In genomic region chr16:56936491-56936890, GRCh38 we compare ENCODE assay signal across 11 cellular contexts. TPM values are rescaled to one million over a fixed set of nuclear protein-coding genes. Genes with fewer than 3 reads are reported as not detected.
DNase-seq lines count a peak whose midpoint lies in the region; ATAC-seq and TF ChIP-seq lines count a peak whose summit lies in the region.
"Had no signal": no experiment of that assay in that cellular context is flagged by ENCODE, and none has a peak within 500 bp of the region (broad histone marks: within the 10 kb centered on the region; RNA-seq: fewer than 3 reads in every experiment).

No MANE protein-coding gene starts in this region.

- TF ChIP-seq CTCF in MM.1S (IDR thresholded peaks at IDR 0.05; ENCODE audit: low read length) (0 out of 2 replicates have a peak, but pooled peaks have one; percentile 2), osteoblast (IDR thresholded peaks at IDR 0.05; ENCODE audit: extremely low read depth, low read depth, low read length) (no peak), upper lobe of left lung (IDR thresholded peaks at IDR 0.05) (no peak)

- peaks cover 70% of the 10 kb centered on the region for H3K4me1 Mint-ChIP-seq in activated CD4-positive, alpha-beta T cell treated with anti-CD3 and anti-CD28 coated beads for 36 hours
- peaks cover 76% of the 10 kb centered on the region for H3K4me1 Mint-ChIP-seq in activated naive CD8-positive, alpha-beta T cell treated with anti-CD3 and anti-CD28 coated beads, Interleukin-2, amount 50 U/mL, for 24 hours

- DNase-seq in activated CD4-positive, alpha-beta T cell treated with anti-CD3 and anti-CD28 coated beads for 36 hours = no peak
- DNase-seq in activated CD4-positive, alpha-beta T cell treated with anti-CD3 and anti-CD28 coated beads for 48 hours = no peak
- DNase-seq in MM.1S (no peak), osteoblast (ENCODE audit: insufficient read length, low spot score, missing footprints) (no peak), HCEC 1CT (no peak), upper lobe of left lung (no peak), SHP77 treated with DMSO at 0.1 percent for 48 hours (lab: John Stamatoyannopoulos, UW) (no peak)
- DNase-seq in activated naive CD8-positive, alpha-beta T cell treated with anti-CD3 and anti-CD28 coated beads, Interleukin-2, amount 50 U/mL, for 24 hours = no peak

- POLR2A ChIA-PET in activated CD4-positive, alpha-beta T cell treated with anti-CD3 and anti-CD28 coated beads for 36 hours (lab: Charles Lee) = interaction anchor here (0.6 to 1.8 kb wide), 4 partner anchors 9 to 81 kb away, joined by 3 to 6 read pairs (median 4); no protein-coding TSS in a partner anchor

- H3K4me3 Mint-ChIP-seq in activated CD4-positive, alpha-beta T cell treated with anti-CD3 and anti-CD28 coated beads for 36 hours = peak overlapping the region; percentile 98
- H3K4me3 Mint-ChIP-seq in activated naive CD8-positive, alpha-beta T cell treated with anti-CD3 and anti-CD28 coated beads, Interleukin-2, amount 50 U/mL, for 24 hours = peak overlapping the region; percentile 56

- intact Hi-C loops in activated CD4-positive, alpha-beta T cell treated with anti-CD3 and anti-CD28 coated beads for 36 hours (cut with DNase I, micrococcal nuclease) = loop anchor here (5.0 to 10.0 kb wide), 4 partner anchors 324 to 742 kb away; partner anchors contain the start of genes CCDC102A (in 1 of the 2) and GNAO1 (in 1 of the 2)

- H4K20me1 ChIP-seq in MM.1S (ENCODE audit: insufficient read depth, low read length) (peaks cover 75% of the 10 kb centered on the region), osteoblast (ENCODE audit: insufficient read depth, low read length) (peaks cover 64% of the 10 kb centered on the region)

- H3K27ac ChIP-seq in MM.1S (ENCODE audit: low read length) (peak overlapping the region; percentile 100), osteoblast (ENCODE audit: low read depth, low read length) (no peak overlapping the region), upper lobe of left lung (peak overlapping the region in 1 of 4 donors; percentile 100)
- H3K27ac ChIP-seq: cardiac muscle cell, SJSA1 had no signal

- H3K4me2 ChIP-seq in MM.1S (ENCODE audit: low read depth, low read length) = peak overlapping the region; percentile 78
- H3K4me2 ChIP-seq in osteoblast (ENCODE audit: insufficient read depth, low read length) = no peak overlapping the region

- H3K9me3 Mint-ChIP-seq in activated CD4-positive, alpha-beta T cell treated with anti-CD3 and anti-CD28 coated beads for 36 hours (ENCODE audit: low read depth) = no peaks in the 10 kb centered on the region
- H3K9me3 Mint-ChIP-seq in activated naive CD8-positive, alpha-beta T cell treated with anti-CD3 and anti-CD28 coated beads, Interleukin-2, amount 50 U/mL, for 24 hours = no peaks in the 10 kb centered on the region

- TF ChIP-seq EP300 in upper lobe of left lung (IDR thresholded peaks at IDR 0.05) = no peak

- no peak overlapping the region for H2AFZ ChIP-seq in MM.1S (ENCODE audit: low read length)
- H2AFZ ChIP-seq in osteoblast (ENCODE audit: low read length) = no peak overlapping the region

- H3K9ac ChIP-seq in MM.1S (ENCODE audit: low read length) = peak overlapping the region; percentile 100

- no peaks in the 10 kb centered on the region for H3K27me3 Mint-ChIP-seq in activated CD4-positive, alpha-beta T cell treated with anti-CD3 and anti-CD28 coated beads for 36 hours
- H3K27me3 Mint-ChIP-seq in activated naive CD8-positive, alpha-beta T cell treated with anti-CD3 and anti-CD28 coated beads, Interleukin-2, amount 50 U/mL, for 24 hours = no peaks in the 10 kb centered on the region

- TF ChIP-seq POLR2A in upper lobe of left lung (IDR thresholded peaks at IDR 0.05) = no peak

- no peaks in the 10 kb centered on the region for H3K9me2 ChIP-seq in MM.1S (replicated peaks; ENCODE audit: insufficient read depth, low read length)

- H3K9me3 ChIP-seq in MM.1S (replicated peaks; ENCODE audit: insufficient read depth, low read length) (no peaks in the 10 kb centered on the region), osteoblast (ENCODE audit: low read depth, low read length) (no peaks in the 10 kb centered on the region), upper lobe of left lung (no peaks in the 10 kb centered on the region)
- H3K9me3 ChIP-seq: SJSA1 had no signal

- CTCF ChIA-PET in activated CD4-positive, alpha-beta T cell treated with anti-CD3 and anti-CD28 coated beads for 36 hours (lab: Charles Lee) = interaction anchor here (0.6 to 1.5 kb wide), 3 partner anchors 13 to 195 kb away, joined by 3 to 4 read pairs (median 3); no protein-coding TSS in a partner anchor

- H3F3A ChIP-seq in MM.1S (ENCODE audit: insufficient read depth, low read length) = peaks cover 90% of the 10 kb centered on the region

- H3K27me3 ChIP-seq in MM.1S (replicated peaks; ENCODE audit: insufficient read depth, low read length) = no peaks in the 10 kb centered on the region
- H3K27me3 ChIP-seq in osteoblast (ENCODE audit: insufficient read depth, low read length) = no peaks in the 10 kb centered on the region
- no peaks in the 10 kb centered on the region for H3K27me3 ChIP-seq in upper lobe of left lung
- H3K27me3 ChIP-seq: cardiac muscle cell, SJSA1 had no signal

- H3K36me3 ChIP-seq in MM.1S (replicated peaks; ENCODE audit: insufficient read depth, low read length) = peaks cover 58% of the 10 kb centered on the region
- H3K36me3 ChIP-seq in osteoblast (ENCODE audit: insufficient read depth, low read length) = peaks cover 79% of the 10 kb centered on the region
- peaks cover 59 to 77% (median 62%) of the 10 kb centered on the region in 4 donors for H3K36me3 ChIP-seq in upper lobe of left lung

- H3K79me2 ChIP-seq in MM.1S (ENCODE audit: low read length) = peaks cover 93% of the 10 kb centered on the region
- peaks cover 55% of the 10 kb centered on the region for H3K79me2 ChIP-seq in osteoblast (ENCODE audit: insufficient read depth, low read length)

- H3K4me1 ChIP-seq in MM.1S (ENCODE audit: low read length) = peaks cover 39% of the 10 kb centered on the region
- H3K4me1 ChIP-seq in osteoblast (ENCODE audit: insufficient read depth, low read length) = peaks cover 27% of the 10 kb centered on the region
- peaks cover 34 to 74% (median 63%) of the 10 kb centered on the region in 4 donors for H3K4me1 ChIP-seq in upper lobe of left lung

- H3K36me3 Mint-ChIP-seq in activated CD4-positive, alpha-beta T cell treated with anti-CD3 and anti-CD28 coated beads for 36 hours (ENCODE audit: low read depth) = peaks cover 88% of the 10 kb centered on the region
- H3K36me3 Mint-ChIP-seq in activated naive CD8-positive, alpha-beta T cell treated with anti-CD3 and anti-CD28 coated beads, Interleukin-2, amount 50 U/mL, for 24 hours (ENCODE audit: low read depth) = peaks cover 84% of the 10 kb centered on the region

- WGBS in upper lobe of left lung, 2 donors = 53 to 64% methylated on average over 5 of the region's 5 CpGs

- peak overlapping the region; percentile 95 for H3K4me3 ChIP-seq in MM.1S (ENCODE audit: low read length)
- H3K4me3 ChIP-seq in osteoblast (ENCODE audit: insufficient read depth, low read length) = peak overlapping the region; percentile 5
- H3K4me3 ChIP-seq in upper lobe of left lung = peak overlapping the region in 2 of 4 donors; percentile 73 to 74
- H3K4me3 ChIP-seq: cardiac muscle cell, SJSA1 had no signal

- ATAC-seq in activated CD4-positive, alpha-beta T cell treated with anti-CD3 and anti-CD28 coated beads for 36 hours = no peak
- no peak for ATAC-seq in activated naive CD8-positive, alpha-beta T cell treated with anti-CD3 and anti-CD28 coated beads, Interleukin-2, amount 50 U/mL, for 24 hours
- ATAC-seq in upper lobe of left lung (ENCODE audit: low FRiP score in 2 of 2) = no peak
- ATAC-seq: left lobe of liver had no signal

- peak overlapping the region; percentile 74 for H3K27ac Mint-ChIP-seq in activated CD4-positive, alpha-beta T cell treated with anti-CD3 and anti-CD28 coated beads for 36 hours
- H3K27ac Mint-ChIP-seq in activated naive CD8-positive, alpha-beta T cell treated with anti-CD3 and anti-CD28 coated beads, Interleukin-2, amount 50 U/mL, for 24 hours = peak overlapping the region; percentile 93

RNA-seq across cellular contexts. Expression of gene HERPUD1, which starts 4.5 kb away (rescaled TPM):
- 100 to 1,000 TPM; 136 to 195 TPM for total RNA-seq in activated CD4-positive, alpha-beta T cell treated with anti-CD3 and anti-CD28 coated beads for 36 hours
- 190 and 209 TPM in 2 replicates for total RNA-seq in osteoblast
- total RNA-seq in upper lobe of left lung = 100 to 1,000 TPM in 5 of 6 donors, 10 to 100 TPM in 1; 81.0 to 283 (median 196) TPM

RNA-seq across cellular contexts. Expression of gene CETP, which starts 25.3 kb away (rescaled TPM):
- under 1 TPM in 1 of 2 experiments, not detected in 1; 0.14 TPM for total RNA-seq in activated CD4-positive, alpha-beta T cell treated with anti-CD3 and anti-CD28 coated beads for 36 hours
- total RNA-seq in osteoblast = not detected in 2 replicates
- 1 to 10 TPM in 1 of 6 donors, under 1 TPM in 4, not detected in 1; 0.29 to 1.5 (median 0.91) TPM for total RNA-seq in upper lobe of left lung

RNA-seq across cellular contexts. Expression of gene NLRC5, which starts 52.9 kb away (rescaled TPM):
- total RNA-seq in activated CD4-positive, alpha-beta T cell treated with anti-CD3 and anti-CD28 coated beads for 36 hours = 100 to 1,000 TPM; 143 to 175 TPM
- total RNA-seq in osteoblast (52.1 and 57.2 TPM in 2 replicates), upper lobe of left lung (100 to 1,000 TPM in 2 of 6 donors, 10 to 100 TPM in 4; 29.2 to 361 (median 52.7) TPM)
- total RNA-seq: cardiac muscle cell had no signal
